ENCODE assay signal across 1 cellular context in genomic region chr13:49124693-49125304, GRCh38.
TF ChIP-seq lines count a peak whose summit lies in the region.

No MANE protein-coding gene starts in this region.

TF ChIP-seq in HepG2, 621 proteins besides CTCF, POLR2A, EP300 and RAD21 (continued from another document):
- TF ChIP-seq ARID3A (IDR thresholded peaks at IDR 0.05; ENCODE audit: low read depth, low read length) (no peak), ZNF609 (CRISPR knock-in tag; IDR thresholded peaks at IDR 0.05; ENCODE audit: borderline replicate concordance) (no peak), ZNF615 (CRISPR knock-in tag; IDR thresholded peaks at IDR 0.05; ENCODE audit: borderline replicate concordance) (no peak), SETDB1 (CRISPR knock-in tag; IDR thresholded peaks at IDR 0.05; ENCODE audit: borderline replicate concordance) (no peak), BHLHE40 (IDR thresholded peaks at IDR 0.05; ENCODE audit: low read length) (no peak), ZBED4 (CRISPR knock-in tag; IDR thresholded peaks at IDR 0.05; ENCODE audit: borderline replicate concordance) (no peak), MTERF4 (CRISPR knock-in tag; IDR thresholded peaks at IDR 0.05) (no peak), ZNF260 (CRISPR knock-in tag; IDR thresholded peaks at IDR 0.05; ENCODE audit: borderline replicate concordance, low read depth) (no peak), ZNF580 (CRISPR knock-in tag; IDR thresholded peaks at IDR 0.05; ENCODE audit: borderline replicate concordance, low read depth) (no peak), KDM2A (CRISPR knock-in tag; IDR thresholded peaks at IDR 0.05; ENCODE audit: borderline replicate concordance, low read depth) (no peak), ZXDC (CRISPR knock-in tag; IDR thresholded peaks at IDR 0.05) (no peak)
